15 cellular contexts compared by ENCODE assay signal in the genomic region with DNA sequence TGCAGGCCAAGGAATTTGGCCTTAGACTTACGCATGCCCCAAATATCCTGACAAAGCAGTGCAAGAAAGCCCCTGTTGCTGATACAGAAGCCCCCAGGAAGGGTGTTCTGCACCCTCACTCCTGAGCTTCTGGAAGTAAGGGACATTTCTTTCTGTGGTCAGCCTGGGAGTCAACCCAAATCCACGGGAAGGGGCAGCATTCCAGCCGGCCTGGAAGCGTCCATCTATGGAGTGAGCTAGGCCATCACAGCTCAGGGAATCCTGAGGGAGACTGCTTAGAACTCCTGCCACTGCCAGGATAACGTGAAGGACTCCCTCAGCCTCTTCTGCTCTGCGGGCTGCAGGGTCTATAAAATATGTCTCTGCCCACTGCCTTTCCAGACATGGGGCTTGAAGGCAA.
"Had no signal": no experiment of that assay in that cellular context is flagged by ENCODE, and none has a peak within 500 bp of the region (broad histone marks: within the 10 kb centered on the region; RNA-seq: fewer than 3 reads in every experiment).

No MANE protein-coding gene starts in this region.

- H3K4me3 ChIP-seq: gastrocnemius medialis, left ventricle myocardium inferior, pancreas had no signal

- H3K36me3 ChIP-seq: gastrocnemius medialis, left ventricle myocardium inferior, pancreas had no signal

- DNase-seq: activated CD4-positive, alpha-beta memory T cell treated with anti-CD3 and anti-CD28 coated beads for 36 hours; activated CD4-positive, alpha-beta T cell treated with anti-CD3 and anti-CD28 coated beads for 36 hours; activated naive CD4-positive, alpha-beta T cell; activated naive CD8-positive, alpha-beta T cell treated with anti-CD3 and anti-CD28 coated beads, Interleukin-2, amount 50 U/mL, for 24 hours; aorta; gastrocnemius medialis; left ventricle myocardium inferior; pancreas; stimulated activated CD4-positive, alpha-beta T cell treated with anti-CD3 and anti-CD28 coated beads, Interleukin-2, amount 100 ng/mL, for 48 hours; T-helper 17 cell had no signal

- H3K27ac ChIP-seq: gastrocnemius medialis, left ventricle myocardium inferior, pancreas had no signal

- H3K9me3 ChIP-seq: gastrocnemius medialis, pancreas had no signal

- ATAC-seq: activated CD4-positive, alpha-beta T cell treated with anti-CD3 and anti-CD28 coated beads for 36 hours; activated naive CD8-positive, alpha-beta T cell treated with anti-CD3 and anti-CD28 coated beads, Interleukin-2, amount 50 U/mL, for 24 hours; gastrocnemius medialis; natural killer cell treated with Interleukin-12 subunit alpha and Interleukin-12 subunit beta and Interleukin-15 and Interleukin-18, amount 100 ng/mL, for 72 hours; pancreas; stimulated activated memory B cell treated with anti-CD40 and anti-IgM and Interleukin-4, amounts not matched to agents 10 μg/mL and 1 μg/mL and 100 μg/mL, for 72 hours; T-helper 17 cell had no signal

- H3K27me3 Mint-ChIP-seq: natural killer cell treated with Interleukin-12 subunit alpha and Interleukin-12 subunit beta and Interleukin-15 and Interleukin-18, amount 100 ng/mL, for 72 hours; stimulated activated memory B cell treated with anti-CD40 and anti-IgM and Interleukin-4, amounts not matched to agents 10 μg/mL and 1 μg/mL and 100 μg/mL, for 72 hours; T-helper 17 cell had no signal

- H3K36me3 Mint-ChIP-seq: activated CD4-positive, alpha-beta memory T cell treated with anti-CD3 and anti-CD28 coated beads for 36 hours; memory B cell; natural killer cell treated with Interleukin-12 subunit alpha and Interleukin-12 subunit beta and Interleukin-15 and Interleukin-18, amount 100 ng/mL, for 72 hours; stimulated activated memory B cell treated with anti-CD40 and anti-IgM and Interleukin-4, amounts not matched to agents 10 μg/mL and 1 μg/mL and 100 μg/mL, for 72 hours had no signal

- H3K27ac Mint-ChIP-seq: activated CD4-positive, alpha-beta memory T cell treated with anti-CD3 and anti-CD28 coated beads for 36 hours; activated CD4-positive, alpha-beta T cell treated with anti-CD3 and anti-CD28 coated beads for 36 hours; activated naive CD8-positive, alpha-beta T cell treated with anti-CD3 and anti-CD28 coated beads, Interleukin-2, amount 50 U/mL, for 24 hours; activated T-helper 1 cell treated with anti-CD3 and anti-CD28 coated beads, Interleukin-12 subunit alpha, Interleukin-12 subunit beta, Interleukin-2, Interleukin-4 antibody, amounts not matched to agents 30 ng/mL and 10 ng/mL and 1 ng/mL, durations not matched to agents 14 hours and 24 hours and 36 hours; endodermal cell; memory B cell; natural killer cell treated with Interleukin-12 subunit alpha and Interleukin-12 subunit beta and Interleukin-15 and Interleukin-18, amount 100 ng/mL, for 72 hours; stimulated activated memory B cell treated with anti-CD40 and anti-IgM and Interleukin-4, amounts not matched to agents 10 μg/mL and 1 μg/mL and 100 μg/mL, for 72 hours; T-helper 17 cell had no signal

- H3K9me3 Mint-ChIP-seq: activated CD4-positive, alpha-beta memory T cell treated with anti-CD3 and anti-CD28 coated beads for 36 hours; activated naive CD8-positive, alpha-beta T cell treated with anti-CD3 and anti-CD28 coated beads, Interleukin-2, amount 50 U/mL, for 24 hours; activated T-helper 1 cell treated with anti-CD3 and anti-CD28 coated beads, Interleukin-12 subunit alpha, Interleukin-12 subunit beta, Interleukin-2, Interleukin-4 antibody, amounts not matched to agents 30 ng/mL and 10 ng/mL and 1 ng/mL, durations not matched to agents 14 hours and 24 hours and 36 hours; memory B cell; natural killer cell treated with Interleukin-12 subunit alpha and Interleukin-12 subunit beta and Interleukin-15 and Interleukin-18, amount 100 ng/mL, for 72 hours had no signal

- H3K4me1 ChIP-seq: pancreas had no signal

- H3K4me3 Mint-ChIP-seq: activated CD4-positive, alpha-beta memory T cell treated with anti-CD3 and anti-CD28 coated beads for 36 hours; activated CD4-positive, alpha-beta T cell treated with anti-CD3 and anti-CD28 coated beads for 36 hours; activated naive CD8-positive, alpha-beta T cell treated with anti-CD3 and anti-CD28 coated beads, Interleukin-2, amount 50 U/mL, for 24 hours; activated T-helper 1 cell treated with anti-CD3 and anti-CD28 coated beads, Interleukin-12 subunit alpha, Interleukin-12 subunit beta, Interleukin-2, Interleukin-4 antibody, amounts not matched to agents 30 ng/mL and 10 ng/mL and 1 ng/mL, durations not matched to agents 14 hours and 24 hours and 36 hours; endodermal cell; memory B cell; natural killer cell treated with Interleukin-12 subunit alpha and Interleukin-12 subunit beta and Interleukin-15 and Interleukin-18, amount 100 ng/mL, for 72 hours; stimulated activated memory B cell treated with anti-CD40 and anti-IgM and Interleukin-4, amounts not matched to agents 10 μg/mL and 1 μg/mL and 100 μg/mL, for 72 hours; T-helper 17 cell had no signal
